ENCODE assay signal across 8 cellular contexts in the genomic region with DNA sequence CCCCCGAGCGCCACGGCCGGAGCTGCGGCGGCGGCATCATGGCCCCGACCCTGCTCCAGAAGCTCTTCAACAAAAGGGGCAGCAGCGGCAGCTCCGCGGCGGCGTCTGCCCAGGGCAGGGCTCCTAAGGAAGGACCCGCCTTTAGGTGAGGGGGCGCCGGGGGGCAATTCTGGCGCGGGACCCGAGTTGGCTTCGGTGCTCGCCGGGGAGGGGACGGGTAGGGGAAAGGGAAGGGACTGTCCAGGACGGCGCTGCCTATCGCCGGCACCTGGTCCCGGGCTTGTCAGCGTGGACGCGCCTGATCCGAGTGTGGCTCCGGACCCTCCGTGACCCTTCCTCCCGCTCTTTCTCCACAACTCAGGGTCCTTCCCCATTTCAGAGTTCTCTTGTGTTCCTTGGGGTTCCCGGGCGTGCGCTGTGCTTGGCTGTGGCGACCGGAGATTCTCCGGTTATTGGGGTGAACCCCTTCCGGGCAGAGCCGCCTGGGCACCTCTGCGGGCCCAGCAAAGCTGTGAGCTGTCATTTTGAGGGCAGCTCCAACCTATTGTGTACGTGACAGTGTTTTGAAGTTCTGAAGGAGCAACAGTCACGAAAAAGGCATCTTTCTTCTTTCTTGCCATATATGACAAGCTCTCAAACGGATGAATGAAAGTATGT. TPM values are rescaled to one million over a fixed set of nuclear protein-coding genes. Genes with fewer than 3 reads are reported as not detected.
A peak's percentile ranks its signal among the peaks of the same experiment; 100 is the strongest.
DNase-seq lines count a peak whose midpoint lies in the region; ATAC-seq lines count a peak whose summit lies in the region.

No MANE protein-coding gene starts in this region.

- ATAC-seq in HG03159 (IDR thresholded peaks at IDR 0.05; ENCODE audit: unreplicated experiment) = peak; percentile 28
- ATAC-seq in sciatic nerve = peak; percentile 40

- DNase-seq in SIG-M5 treated with dmso at 0.1 percent for 504 hours (lab: John Stamatoyannopoulos, UW; ENCODE audit: unreplicated experiment) = peak; percentile 46
- DNase-seq in SIG-M5 (lab: John Stamatoyannopoulos, UW) = no peak
- DNase-seq in SW480 (ENCODE audit: low spot score) = peak; percentile 10
- DNase-seq in hepatic stellate cell (ENCODE audit: low spot score) = peak; percentile 34
- peak; percentile 75 for DNase-seq in sciatic nerve (ENCODE audit: low spot score)
- no peak for DNase-seq in COLO829 (ENCODE audit: low spot score)

- H3K27ac ChIP-seq in angular gyrus (ENCODE audit: low read depth, low read length) = peak overlapping the region; percentile 62

- intact Hi-C loops in sciatic nerve (cut with DNase I) = no loop called here

RNA-seq across cellular contexts. Expression of gene FNIP2, which starts 0.5 kb away (rescaled TPM):
- 48.7 TPM for total RNA-seq in sciatic nerve

RNA-seq across cellular contexts. Expression of gene PPID, which starts 46.1 kb away (rescaled TPM):
- 17.2 TPM for total RNA-seq in sciatic nerve

Comparison
In these comparisons a context has a peak if more than half of its experiments do, and no peak if none do; other contexts are left out.
1. DNase-seq: peak in SIG-M5 treated with dmso at 0.1 percent for 504 hours (single experiment), SW480 (single experiment), hepatic stellate cell (single experiment) and sciatic nerve (single experiment); none in SIG-M5 (single experiment) and COLO829 (single experiment).